22 cellular contexts compared by ENCODE assay signal in the genomic region with DNA sequence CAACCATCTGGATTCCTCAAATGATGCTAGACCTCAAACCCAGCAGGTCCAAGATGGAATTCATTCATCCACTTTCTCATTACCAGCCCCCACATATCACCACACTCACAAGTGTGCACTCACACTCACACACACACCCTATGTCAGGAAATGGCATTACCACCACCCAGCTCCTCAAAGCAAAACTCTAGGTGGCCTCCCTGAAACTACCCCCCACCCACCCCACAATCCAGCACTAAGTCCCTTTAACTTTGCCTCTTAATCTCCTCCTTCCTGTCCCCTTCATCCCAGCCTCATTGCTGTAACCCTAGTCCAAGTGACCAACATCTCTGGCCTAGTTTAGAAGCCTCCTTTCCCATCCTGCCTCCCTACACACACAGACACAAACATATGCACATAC.
A peak's percentile ranks its signal among the peaks of the same experiment; 100 is the strongest.
DNase-seq lines count a peak whose midpoint lies in the region; ATAC-seq lines count a peak whose summit lies in the region.
"Had no signal": no experiment of that assay in that cellular context is flagged by ENCODE, and none has a peak within 500 bp of the region (broad histone marks: within the 10 kb centered on the region; RNA-seq: fewer than 3 reads in every experiment).

No MANE protein-coding gene starts in this region.

- no peaks in the 10 kb centered on the region for H3K9me3 Mint-ChIP-seq in T-helper 1 cell treated with Interleukin-12 subunit alpha and Interleukin-12 subunit beta and Interleukin-4 antibody, amounts not matched to agents 30 μg/mL and 1 μg/mL, for 36 hours
- H3K9me3 Mint-ChIP-seq in CD8-positive, alpha-beta memory T cell: no peaks in the 10 kb centered on the region
- H3K9me3 Mint-ChIP-seq in activated T-helper 1 cell treated with anti-CD3 and anti-CD28 coated beads, Interleukin-12 subunit alpha, Interleukin-12 subunit beta, Interleukin-2, Interleukin-4 antibody, amounts not matched to agents 30 ng/mL and 10 ng/mL and 1 ng/mL, durations not matched to agents 14 hours and 24 hours and 36 hours: no peaks in the 10 kb centered on the region
- no peaks in the 10 kb centered on the region for H3K9me3 Mint-ChIP-seq in naive thymus-derived CD4-positive, alpha-beta T cell

- H3K4me1 Mint-ChIP-seq in T-helper 1 cell treated with Interleukin-12 subunit alpha and Interleukin-12 subunit beta and Interleukin-4 antibody, amounts not matched to agents 30 μg/mL and 1 μg/mL, for 36 hours (ENCODE audit: low read depth): peaks cover 38% of the 10 kb centered on the region
- H3K4me1 Mint-ChIP-seq in CD8-positive, alpha-beta memory T cell: peaks cover 56 to 64% (median 62%) of the 10 kb centered on the region in 3 donors
- H3K4me1 Mint-ChIP-seq in activated T-helper 1 cell treated with anti-CD3 and anti-CD28 coated beads, Interleukin-12 subunit alpha, Interleukin-12 subunit beta, Interleukin-2, Interleukin-4 antibody, amounts not matched to agents 30 ng/mL and 10 ng/mL and 1 ng/mL, durations not matched to agents 14 hours and 24 hours and 36 hours (ENCODE audit: low read depth): peaks cover 60% of the 10 kb centered on the region
- peaks cover 23 to 46% (median 31%) of the 10 kb centered on the region in 7 donors for H3K4me1 Mint-ChIP-seq in naive thymus-derived CD4-positive, alpha-beta T cell

- CTCF ChIA-PET in CD8-positive, alpha-beta memory T cell (lab: Charles Lee): interaction anchor here (0.8 to 3.6 kb wide), 10 partner anchors 10 to 279 kb away, joined by 3 to 24 read pairs (median 5); a partner anchor contains a TSS
- CTCF ChIA-PET in naive thymus-derived CD4-positive, alpha-beta T cell (lab: Charles Lee): interaction anchor here (0.5 to 2.2 kb wide), 12 partner anchors 26 to 320 kb away, joined by 3 to 14 read pairs (median 4); a partner anchor contains a TSS

- no peak for ATAC-seq in naive thymus-derived CD4-positive, alpha-beta T cell
- ATAC-seq in GM21619 (IDR thresholded peaks at IDR 0.05; ENCODE audit: unreplicated experiment): no peak

- no peaks in the 10 kb centered on the region for H3K36me3 ChIP-seq in CD8-positive, alpha-beta memory T cell (ENCODE audit: insufficient read depth, low read length)
- no peaks in the 10 kb centered on the region for H3K36me3 ChIP-seq in naive thymus-derived CD4-positive, alpha-beta T cell (ENCODE audit: control insufficient read depth in 2 of 3, insufficient read depth in 3 of 3, low read length in 3 of 3)
- H3K36me3 ChIP-seq: prostate gland, WERI-Rb-1 had no signal

- peak overlapping the region; percentile 50 for H3K27ac Mint-ChIP-seq in T-helper 1 cell treated with Interleukin-12 subunit alpha and Interleukin-12 subunit beta and Interleukin-4 antibody, amounts not matched to agents 30 μg/mL and 1 μg/mL, for 36 hours
- peak overlapping the region; percentile 81 to 99 (median 97) for H3K27ac Mint-ChIP-seq in CD8-positive, alpha-beta memory T cell
- H3K27ac Mint-ChIP-seq in activated T-helper 1 cell treated with anti-CD3 and anti-CD28 coated beads, Interleukin-12 subunit alpha, Interleukin-12 subunit beta, Interleukin-2, Interleukin-4 antibody, amounts not matched to agents 30 ng/mL and 10 ng/mL and 1 ng/mL, durations not matched to agents 14 hours and 24 hours and 36 hours: peak overlapping the region; percentile 78
- peak overlapping the region; percentile 28 to 99 (median 92) for H3K27ac Mint-ChIP-seq in naive thymus-derived CD4-positive, alpha-beta T cell

- H3K27ac ChIP-seq in CD8-positive, alpha-beta memory T cell (ENCODE audit: low read depth, low read length): peak overlapping the region; percentile 10
- peak overlapping the region; percentile 66 for H3K27ac ChIP-seq in naive thymus-derived CD4-positive, alpha-beta T cell (ENCODE audit: low read depth, low read length)
- H3K27ac ChIP-seq: 22Rv1, GM23248, HL-60, prostate gland, testis, WERI-Rb-1 had no signal

- no peaks in the 10 kb centered on the region for H3K27me3 Mint-ChIP-seq in T-helper 1 cell treated with Interleukin-12 subunit alpha and Interleukin-12 subunit beta and Interleukin-4 antibody, amounts not matched to agents 30 μg/mL and 1 μg/mL, for 36 hours (ENCODE audit: low read depth)
- no peaks in the 10 kb centered on the region for H3K27me3 Mint-ChIP-seq in CD8-positive, alpha-beta memory T cell
- no peaks in the 10 kb centered on the region for H3K27me3 Mint-ChIP-seq in activated T-helper 1 cell treated with anti-CD3 and anti-CD28 coated beads, Interleukin-12 subunit alpha, Interleukin-12 subunit beta, Interleukin-2, Interleukin-4 antibody, amounts not matched to agents 30 ng/mL and 10 ng/mL and 1 ng/mL, durations not matched to agents 14 hours and 24 hours and 36 hours (ENCODE audit: insufficient read depth)
- H3K27me3 Mint-ChIP-seq in naive thymus-derived CD4-positive, alpha-beta T cell: no peaks in the 10 kb centered on the region

- intact Hi-C loops in activated T-helper 1 cell treated with anti-CD3 and anti-CD28 coated beads, Interleukin-12 subunit alpha, Interleukin-12 subunit beta, Interleukin-2, Interleukin-4 antibody, amounts not matched to agents 30 ng/mL and 10 ng/mL and 1 ng/mL, durations not matched to agents 14 hours and 24 hours and 36 hours (cut with micrococcal nuclease): loop anchor here (5.0 to 10.0 kb wide), 3 partner anchors 184 to 882 kb away; no protein-coding TSS in a partner anchor
- intact Hi-C loops in naive thymus-derived CD4-positive, alpha-beta T cell (cut with micrococcal nuclease): loop anchor here (5.0 to 10.0 kb wide), 4 partner anchors 182 to 882 kb away; no protein-coding TSS in a partner anchor

- no peak overlapping the region for H3K4me3 ChIP-seq in CD8-positive, alpha-beta memory T cell (ENCODE audit: low read length)
- no peak overlapping the region for H3K4me3 ChIP-seq in naive thymus-derived CD4-positive, alpha-beta T cell (ENCODE audit: low read length)
- H3K4me3 ChIP-seq: GM23248, lung, prostate gland, testis had no signal

- no peaks in the 10 kb centered on the region for H3K27me3 ChIP-seq in CD8-positive, alpha-beta memory T cell (ENCODE audit: insufficient read depth, low read length, poor library complexity, severe bottlenecking)
- no peaks in the 10 kb centered on the region for H3K27me3 ChIP-seq in naive thymus-derived CD4-positive, alpha-beta T cell (ENCODE audit: control insufficient read depth in 2 of 2, insufficient read depth in 2 of 2, low read length in 2 of 2)
- H3K27me3 ChIP-seq: testis had no signal

- DNase-seq in T-helper 1 cell (no peak), COLO829 (ENCODE audit: low spot score) (no peak), NK-92 (lab: John Stamatoyannopoulos, UW; ENCODE audit: unreplicated experiment) (no peak)
- no peak for DNase-seq in CD8-positive, alpha-beta memory T cell
- no peak for DNase-seq in activated T-helper 1 cell treated with anti-CD3 and anti-CD28 coated beads, Interleukin-12 subunit alpha, Interleukin-12 subunit beta, Interleukin-2, Interleukin-4 antibody, amounts not matched to agents 30 ng/mL and 10 ng/mL and 1 ng/mL, durations not matched to agents 14 hours and 24 hours and 36 hours (ENCODE audit: low spot score)
- DNase-seq in naive thymus-derived CD4-positive, alpha-beta T cell: no peak
- DNase-seq: activated CD8-positive, alpha-beta memory T cell treated with anti-CD3 and anti-CD28 coated beads for 24 hours; activated effector memory CD4-positive, alpha-beta T cell treated with anti-CD3 and anti-CD28 coated beads, Interleukin-2, amount 50 U/mL, for 16 hours; aorta; caudate nucleus; glutamatergic neuron; kidney glomerular epithelial cell; NCI-H510A; testis; WERI-Rb-1 had no signal

- POLR2A ChIA-PET in CD8-positive, alpha-beta memory T cell (lab: Charles Lee): interaction anchor here (0.8 to 1.1 kb wide), 3 partner anchors 110 to 272 kb away, joined by 3 to 5 read pairs (median 4); no protein-coding TSS in a partner anchor
- POLR2A ChIA-PET in naive thymus-derived CD4-positive, alpha-beta T cell (lab: Charles Lee): interaction anchor here (0.6 kb wide), 2 partner anchors 127 to 316 kb away, joined by 4 to 6 read pairs; no protein-coding TSS in a partner anchor

- peaks cover 4% of the 10 kb centered on the region for H3K36me3 Mint-ChIP-seq in T-helper 1 cell treated with Interleukin-12 subunit alpha and Interleukin-12 subunit beta and Interleukin-4 antibody, amounts not matched to agents 30 μg/mL and 1 μg/mL, for 36 hours (ENCODE audit: low read depth)
- no peaks in the 10 kb centered on the region for H3K36me3 Mint-ChIP-seq in CD8-positive, alpha-beta memory T cell
- H3K36me3 Mint-ChIP-seq in activated T-helper 1 cell treated with anti-CD3 and anti-CD28 coated beads, Interleukin-12 subunit alpha, Interleukin-12 subunit beta, Interleukin-2, Interleukin-4 antibody, amounts not matched to agents 30 ng/mL and 10 ng/mL and 1 ng/mL, durations not matched to agents 14 hours and 24 hours and 36 hours (ENCODE audit: low read depth): no peaks in the 10 kb centered on the region
- H3K36me3 Mint-ChIP-seq in naive thymus-derived CD4-positive, alpha-beta T cell: peaks cover 0 to 2% (median 0%) of the 10 kb centered on the region in 5 donors

- peak overlapping the region; percentile 6 for H3K4me3 Mint-ChIP-seq in T-helper 1 cell treated with Interleukin-12 subunit alpha and Interleukin-12 subunit beta and Interleukin-4 antibody, amounts not matched to agents 30 μg/mL and 1 μg/mL, for 36 hours
- peak overlapping the region in 6 of 7 donors; percentile 13 to 58 (median 28) for H3K4me3 Mint-ChIP-seq in CD8-positive, alpha-beta memory T cell
- H3K4me3 Mint-ChIP-seq in activated T-helper 1 cell treated with anti-CD3 and anti-CD28 coated beads, Interleukin-12 subunit alpha, Interleukin-12 subunit beta, Interleukin-2, Interleukin-4 antibody, amounts not matched to agents 30 ng/mL and 10 ng/mL and 1 ng/mL, durations not matched to agents 14 hours and 24 hours and 36 hours: peak overlapping the region; percentile 23
- H3K4me3 Mint-ChIP-seq in naive thymus-derived CD4-positive, alpha-beta T cell: peak overlapping the region in 6 of 10 donors; percentile 5 to 85 (median 44)

- H3K9me3 ChIP-seq in CD8-positive, alpha-beta memory T cell (ENCODE audit: low read length): no peaks in the 10 kb centered on the region
- H3K9me3 ChIP-seq in naive thymus-derived CD4-positive, alpha-beta T cell (ENCODE audit: control insufficient read depth in 2 of 3, low read length in 3 of 3): no peaks in the 10 kb centered on the region
- H3K9me3 ChIP-seq: prostate gland, testis had no signal

- H3K4me1 ChIP-seq in CD8-positive, alpha-beta memory T cell (ENCODE audit: insufficient read depth, low read length): peaks cover 24% of the 10 kb centered on the region
- peaks cover 17 to 42% of the 10 kb centered on the region in 2 donors for H3K4me1 ChIP-seq in naive thymus-derived CD4-positive, alpha-beta T cell (ENCODE audit: control insufficient read depth in 2 of 2, insufficient read depth in 2 of 2, low read length in 2 of 2)
- H3K4me1 ChIP-seq: prostate gland, testis had no signal
